8 cellular contexts compared by ENCODE assay signal in the genomic region with DNA sequence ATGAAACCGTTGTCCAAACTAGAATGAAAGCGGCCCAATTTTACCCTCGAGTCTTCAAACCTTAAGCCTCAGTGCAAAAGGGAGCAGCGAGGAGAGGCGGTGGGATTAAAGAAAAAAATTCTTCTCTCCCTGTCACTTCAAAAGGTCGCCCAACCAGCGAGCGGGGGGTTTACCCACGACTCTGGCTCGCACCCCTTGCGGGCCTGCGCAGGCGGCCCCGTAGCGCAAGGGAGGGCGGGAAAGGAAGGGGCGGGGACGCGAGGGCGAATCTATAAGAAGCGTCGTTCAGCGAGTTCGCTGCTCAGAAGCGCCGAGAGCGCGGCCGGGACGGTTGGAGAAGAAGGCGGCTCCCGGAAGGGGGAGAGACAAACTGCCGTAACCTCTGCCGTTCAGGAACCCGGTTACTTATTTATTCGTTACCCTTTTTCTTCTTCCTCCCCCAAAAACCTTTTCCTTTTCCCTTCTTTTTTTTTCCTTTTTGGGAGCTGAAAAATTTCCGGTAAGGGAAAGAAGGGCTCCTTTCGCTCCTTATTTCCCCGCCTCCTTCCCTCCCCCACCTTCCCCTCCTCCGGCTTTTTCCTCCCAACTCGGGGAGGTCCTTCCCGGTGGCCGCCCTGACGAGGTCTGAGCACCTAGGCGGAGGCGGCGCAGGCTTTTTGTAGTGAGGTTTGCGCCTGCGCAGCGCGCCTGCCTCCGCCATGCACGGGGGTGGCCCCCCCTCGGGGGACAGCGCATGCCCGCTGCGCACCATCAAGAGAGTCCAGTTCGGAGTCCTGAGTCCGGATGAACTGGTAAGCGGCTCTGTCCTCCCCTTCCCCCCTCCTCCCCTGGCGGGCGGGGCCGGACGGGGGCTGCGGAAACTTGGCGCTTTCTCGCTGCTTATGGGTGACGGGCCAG. TPM values are rescaled to one million over a fixed set of nuclear protein-coding genes. Genes with fewer than 3 reads are reported as not detected.
A peak's percentile ranks its signal among the peaks of the same experiment; 100 is the strongest.
DNase-seq lines count a peak whose midpoint lies in the region; ATAC-seq and TF ChIP-seq lines count a peak whose summit lies in the region.

A gene (plus strand): TSS at position 300 of the 897 bp plus-strand sequence.

- no peaks in the 10 kb centered on the region for H3K27me3 Mint-ChIP-seq in activated T-cell treated with anti-CD3 and anti-CD28 coated beads, Interleukin-2, amount 50 U/mL, for 4 hours (ENCODE audit: low read depth)

- peak; percentile 52 for ATAC-seq in GM21717 (IDR thresholded peaks at IDR 0.05; ENCODE audit: unreplicated experiment)
- peak; percentile 73 to 75 for ATAC-seq in activated T-cell treated with anti-CD3 and anti-CD28 coated beads, Interleukin-2, amount 50 U/mL, for 4 hours

- peak within 1 kb of the TSS; percentile 78 for H3K9ac ChIP-seq in muscle layer of colon (ENCODE audit: low read length)

- peaks cover 70% of the 10 kb centered on the region for H3K4me1 Mint-ChIP-seq in activated T-cell treated with anti-CD3 and anti-CD28 coated beads, Interleukin-2, amount 50 U/mL, for 4 hours (ENCODE audit: low read depth)

- WGBS in esophagus, 2 donors = 0% methylated on average over 68 of the region's 68 CpGs

- no peaks in the 10 kb centered on the region for H3K9me3 Mint-ChIP-seq in activated T-cell treated with anti-CD3 and anti-CD28 coated beads, Interleukin-2, amount 50 U/mL, for 4 hours

- peak within 1 kb of the TSS; percentile 98 for H3K4me3 Mint-ChIP-seq in activated T-cell treated with anti-CD3 and anti-CD28 coated beads, Interleukin-2, amount 50 U/mL, for 4 hours

- peaks cover 0 to 9% of the 10 kb centered on the region in 2 donors for H3K4me1 ChIP-seq in esophagus (ENCODE audit: control insufficient read depth in 2 of 2, insufficient read depth in 2 of 2, low read length in 1 of 2)
- H3K4me1 ChIP-seq in muscle layer of colon (ENCODE audit: insufficient read depth, low read length) = peaks cover 39% of the 10 kb centered on the region

- in situ Hi-C loops in KBM-7 (cut with MboI; ENCODE audit: low pct_unique_long_range_greater_than_20kb, low sequenced_read_pairs) = no loop called here

- DNase-seq in DMS153 treated with DMSO at 0.1 percent for 48 hours (lab: John Stamatoyannopoulos, UW; ENCODE audit: unreplicated experiment) (peak; percentile 48), KBM-7 (peak; percentile 98)
- DNase-seq in activated T-cell treated with anti-CD3 and anti-CD28 coated beads, Interleukin-2, amount 50 U/mL, for 4 hours = peak; percentile 98
- DNase-seq in stimulated activated CD8-positive, alpha-beta memory T cell treated with anti-CD3 and anti-CD28 coated beads, Interleukin-7, amount 100 ng/mL, for 24 hours (ENCODE audit: low read depth) = peak; percentile 95

- no peaks in the 10 kb centered on the region for H3K9me3 ChIP-seq in esophagus (ENCODE audit: control insufficient read depth in 2 of 2, insufficient read depth in 1 of 2, low read depth in 1 of 2, low read length in 1 of 2)
- no peaks in the 10 kb centered on the region for H3K9me3 ChIP-seq in muscle layer of colon (ENCODE audit: low read length)

- H3K36me3 Mint-ChIP-seq in activated T-cell treated with anti-CD3 and anti-CD28 coated beads, Interleukin-2, amount 50 U/mL, for 4 hours (ENCODE audit: insufficient read depth) = peaks cover 24% of the 10 kb centered on the region

- peak within 1 kb of the TSS; percentile 59 to 73 for H3K4me3 ChIP-seq in esophagus (ENCODE audit: low read depth in 1 of 2, low read length in 2 of 2)
- H3K4me3 ChIP-seq in muscle layer of colon (ENCODE audit: low read depth in 1 of 2, low read length in 2 of 2) = peak within 1 kb of the TSS; percentile 71 to 86

- H3K27me3 ChIP-seq in esophagus (ENCODE audit: control insufficient read depth in 1 of 2, insufficient read depth in 2 of 2, low read length in 2 of 2) (no peaks in the 10 kb centered on the region), muscle layer of colon (ENCODE audit: control insufficient read depth in 1 of 2, insufficient read depth in 2 of 2, low read length in 2 of 2) (no peaks in the 10 kb centered on the region)

- H3K36me3 ChIP-seq in esophagus (ENCODE audit: control insufficient read depth in 2 of 2, insufficient read depth in 2 of 2, low read length in 1 of 2) (no peaks in the 10 kb centered on the region), muscle layer of colon (ENCODE audit: insufficient read depth, low read length) (no peaks in the 10 kb centered on the region)

- H3K27ac ChIP-seq in esophagus (ENCODE audit: low read depth in 2 of 2, low read length in 1 of 2) (peak within 1 kb of the TSS; percentile 99 to 100), muscle layer of colon (ENCODE audit: low read depth, low read length) (peak within 1 kb of the TSS; percentile 99)

TF ChIP-seq in PFSK-1, 5 proteins besides CTCF, POLR2A, EP300 and RAD21:
- no peak for TF ChIP-seq SIN3A (IDR thresholded peaks at IDR 0.05; ENCODE audit: borderline replicate concordance, insufficient read depth, low read length)
- TF ChIP-seq FOXP2 (optimal IDR thresholded peaks at IDR 0.05; ENCODE audit: borderline replicate concordance, extremely low read depth, extremely low read length, insufficient read depth) = peak; percentile 88
- TF ChIP-seq POLR2AphosphoS5 (IDR thresholded peaks at IDR 0.05; ENCODE audit: low read depth, low read length) = peak; percentile 100
- TF ChIP-seq TAF1 (IDR thresholded peaks at IDR 0.05; ENCODE audit: borderline replicate concordance, insufficient read depth, low read length) = peak; percentile 99
- TF ChIP-seq, protein P1, sequence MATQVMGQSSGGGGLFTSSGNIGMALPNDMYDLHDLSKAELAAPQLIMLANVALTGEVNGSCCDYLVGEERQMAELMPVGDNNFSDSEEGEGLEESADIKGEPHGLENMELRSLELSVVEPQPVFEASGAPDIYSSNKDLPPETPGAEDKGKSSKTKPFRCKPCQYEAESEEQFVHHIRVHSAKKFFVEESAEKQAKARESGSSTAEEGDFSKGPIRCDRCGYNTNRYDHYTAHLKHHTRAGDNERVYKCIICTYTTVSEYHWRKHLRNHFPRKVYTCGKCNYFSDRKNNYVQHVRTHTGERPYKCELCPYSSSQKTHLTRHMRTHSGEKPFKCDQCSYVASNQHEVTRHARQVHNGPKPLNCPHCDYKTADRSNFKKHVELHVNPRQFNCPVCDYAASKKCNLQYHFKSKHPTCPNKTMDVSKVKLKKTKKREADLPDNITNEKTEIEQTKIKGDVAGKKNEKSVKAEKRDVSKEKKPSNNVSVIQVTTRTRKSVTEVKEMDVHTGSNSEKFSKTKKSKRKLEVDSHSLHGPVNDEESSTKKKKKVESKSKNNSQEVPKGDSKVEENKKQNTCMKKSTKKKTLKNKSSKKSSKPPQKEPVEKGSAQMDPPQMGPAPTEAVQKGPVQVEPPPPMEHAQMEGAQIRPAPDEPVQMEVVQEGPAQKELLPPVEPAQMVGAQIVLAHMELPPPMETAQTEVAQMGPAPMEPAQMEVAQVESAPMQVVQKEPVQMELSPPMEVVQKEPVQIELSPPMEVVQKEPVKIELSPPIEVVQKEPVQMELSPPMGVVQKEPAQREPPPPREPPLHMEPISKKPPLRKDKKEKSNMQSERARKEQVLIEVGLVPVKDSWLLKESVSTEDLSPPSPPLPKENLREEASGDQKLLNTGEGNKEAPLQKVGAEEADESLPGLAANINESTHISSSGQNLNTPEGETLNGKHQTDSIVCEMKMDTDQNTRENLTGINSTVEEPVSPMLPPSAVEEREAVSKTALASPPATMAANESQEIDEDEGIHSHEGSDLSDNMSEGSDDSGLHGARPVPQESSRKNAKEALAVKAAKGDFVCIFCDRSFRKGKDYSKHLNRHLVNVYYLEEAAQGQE (IDR thresholded peaks at IDR 0.05; ENCODE audit: insufficient read depth in 1 of 2, low read depth in 2 of 2, low read length in 2 of 2) = peak; percentile 62 to 66

RNA-seq across cellular contexts. Expression of the gene that starts here (rescaled TPM):
- polyA plus RNA-seq in PFSK-1 (2012; ENCODE audit: insufficient read length, low read depth) = 98.2 TPM
- total RNA-seq in activated T-cell treated with anti-CD3 and anti-CD28 coated beads, Interleukin-2, amount 50 U/mL, for 4 hours = 100 to 1,000 TPM; 184 to 188 (median 188) TPM
- 10 to 100 TPM; 33.8 to 56.6 TPM for polyA plus RNA-seq in esophagus

Comparison
In these comparisons a context has a peak if more than half of its experiments do, and no peak if none do; other contexts are left out.
1. Peak in every context shown above with its lines: DNase-seq, ATAC-seq, H3K4me3 ChIP-seq and H3K27ac ChIP-seq.
2. DNase-seq: peak in every context shown above with its lines; median percentile 98 in KBM-7; 98 in activated T-cell treated with anti-CD3 and anti-CD28 coated beads, Interleukin-2, amount 50 U/mL, for 4 hours; 95 in stimulated activated CD8-positive, alpha-beta memory T cell treated with anti-CD3 and anti-CD28 coated beads, Interleukin-7, amount 100 ng/mL, for 24 hours; 48 in DMS153 treated with DMSO at 0.1 percent for 48 hours.